11 cellular contexts compared by ENCODE assay signal in genomic region chr4:6272863-6273660, GRCh38. TPM values are rescaled to one million over a fixed set of nuclear protein-coding genes. Genes with fewer than 3 reads are reported as not detected.
DNase-seq lines count a peak whose midpoint lies in the region; ATAC-seq, FAIRE-seq and TF ChIP-seq lines count a peak whose summit lies in the region.
"Had no signal": no experiment of that assay in that cellular context is flagged by ENCODE, and none has a peak within 500 bp of the region (broad histone marks: within the 10 kb centered on the region; RNA-seq: fewer than 3 reads in every experiment).

No MANE protein-coding gene starts in this region.

- DNase-seq in H54 (ENCODE audit: insufficient read length, low spot score) (peak; percentile 99), amniotic epithelial cell (ENCODE audit: low read depth) (peak; percentile 77), right atrium auricular region (ENCODE audit: low spot score) (no peak), stromal cell of bone marrow (ENCODE audit: low read depth) (peak; percentile 25), T-cell (no peak), HuH-7 (ENCODE audit: low spot score) (no peak), C1 segment of cervical spinal cord (lab: John Stamatoyannopoulos, UW) (no peak)
- no peak for DNase-seq in activated CD8-positive, alpha-beta memory T cell treated with anti-CD3 and anti-CD28 coated beads for 24 hours
- DNase-seq: activated T-cell treated with anti-CD3 and anti-CD28 coated beads, Interleukin-2, amount 50 U/mL, for 48 hours; left colon; NCI-H82 had no signal

- H3K36me3 Mint-ChIP-seq in T-cell, result no peaks in the 10 kb centered on the region

- peaks cover 14 to 22% (median 15%) of the 10 kb centered on the region in 3 donors for H3K4me1 Mint-ChIP-seq in T-cell

- CTCF ChIA-PET in T-cell (lab: Charles Lee), result interaction anchor here in 1 of 2 donors (0.6 kb wide), 1 partner anchor 73 kb away, joined by 3 read pairs; the partner anchor contains the start of gene JAKMIP1

- ATAC-seq in T-cell (replicated peaks in 1 of 4), result no peak
- ATAC-seq: left colon had no signal

- no peaks in the 10 kb centered on the region for H3K9me3 Mint-ChIP-seq in T-cell

- no peaks in the 10 kb centered on the region for H3K36me3 ChIP-seq in right atrium auricular region

- TF ChIP-seq CTCF in right atrium auricular region (IDR thresholded peaks at IDR 0.05), result no peak

- no peaks in the 10 kb centered on the region for H3K9me3 ChIP-seq in right atrium auricular region

- H3K4me3 ChIP-seq in right atrium auricular region, result no peak overlapping the region

- H3K27me3 Mint-ChIP-seq in T-cell, result peaks cover 0 to 7% of the 10 kb centered on the region in 2 donors

- POLR2A ChIA-PET in T-cell (lab: Charles Lee), result no interaction called here

- H3K4me1 ChIP-seq in right atrium auricular region, result peaks cover 0 to 69% of the 10 kb centered on the region in 2 donors

- H3K27me3 ChIP-seq in right atrium auricular region, result no peaks in the 10 kb centered on the region

- H3K4me3 Mint-ChIP-seq in T-cell, result peak overlapping the region in 1 of 3 donors; percentile 2

- H3K27ac Mint-ChIP-seq in T-cell, result no peak overlapping the region

- TF ChIP-seq POLR2A in H54 (IDR thresholded peaks at IDR 0.05; ENCODE audit: low read depth, low read length), result no peak

- H3K27ac ChIP-seq in right atrium auricular region, result peak overlapping the region; percentile 90 to 94

- FAIRE-seq in H54 (lab: Jason Lieb, UNC), result peak; percentile 90

RNA-seq across cellular contexts. Expression of gene WFS1, which starts 3.4 kb away (rescaled TPM):
- total RNA-seq in right atrium auricular region (100 to 1,000 TPM; 111 to 112 TPM), T-cell (1 to 10 TPM; 3.2 to 6.2 (median 5.1) TPM)

Comparison
In these comparisons a context has a peak if more than half of its experiments do, and no peak if none do; other contexts are left out.
1. DNase-seq: peak in H54 (single experiment), amniotic epithelial cell (single experiment) and stromal cell of bone marrow (single experiment); none in right atrium auricular region (single experiment), T-cell (0 of 34), activated CD8-positive, alpha-beta memory T cell treated with anti-CD3 and anti-CD28 coated beads for 24 hours (single experiment), HuH-7 (single experiment) and C1 segment of cervical spinal cord (0 of 14).
2. RNA of gene WFS1, which starts 3.4 kb away (total RNA-seq): 111 to 112 TPM in right atrium auricular region; 3.2 to 6.2 TPM in T-cell; every median in the first group is over 10 times any median in the second.